1 cellular context compared by ENCODE assay signal in genomic region chr1:47225430-47226100, GRCh38.
TF ChIP-seq lines count a peak whose summit lies in the region.

No MANE protein-coding gene starts in this region.

TF ChIP-seq in A549, 52 proteins besides CTCF, POLR2A, EP300 and RAD21 (continued from another document):
- TF ChIP-seq HOXB5 (CRISPR knock-in tag; IDR thresholded peaks at IDR 0.05): no peak
- no peak for TF ChIP-seq CBX8 (IDR thresholded peaks at IDR 0.05)
- TF ChIP-seq EHMT2 (IDR thresholded peaks at IDR 0.05; ENCODE audit: low read depth): no peak
- TF ChIP-seq FOSL2 (IDR thresholded peaks at IDR 0.05): no peak
- TF ChIP-seq FOSL2 (CRISPR knock-in tag; IDR thresholded peaks at IDR 0.05): no peak
- TF ChIP-seq POLR2AphosphoS2 (conservative IDR thresholded peaks at IDR 0.05; ENCODE audit: low read length): no peak
- TF ChIP-seq ESRRA (IDR thresholded peaks at IDR 0.05; ENCODE audit: borderline replicate concordance, low read length): no peak
- TF ChIP-seq ZSCAN20 (CRISPR knock-in tag; IDR thresholded peaks at IDR 0.05): no peak
- TF ChIP-seq HES2 (IDR thresholded peaks at IDR 0.05): no peak
- TF ChIP-seq RNF2 (IDR thresholded peaks at IDR 0.05; ENCODE audit: borderline replicate concordance, low read depth): no peak
- TF ChIP-seq PHF8 (IDR thresholded peaks at IDR 0.05; ENCODE audit: borderline replicate concordance, low read depth): no peak
